In genomic region chr11:20047755-20048154, GRCh38 we compare ENCODE assay signal across 20 cellular contexts.
DNase-seq lines count a peak whose midpoint lies in the region; ATAC-seq and TF ChIP-seq lines count a peak whose summit lies in the region.
"Had no signal": no experiment of that assay in that cellular context is flagged by ENCODE, and none has a peak within 500 bp of the region (broad histone marks: within the 10 kb centered on the region; RNA-seq: fewer than 3 reads in every experiment).

No MANE protein-coding gene starts in this region.

- peaks cover 0 to 57% (median 0%) of the 10 kb centered on the region in 9 donors for H3K36me3 ChIP-seq in heart right ventricle
- H3K36me3 ChIP-seq in uterus, result no peaks in the 10 kb centered on the region
- H3K36me3 ChIP-seq: BLaER1 treated with 17β-estradiol and CSF1 and Interleukin-3, amounts not matched to agents 10 nM and 100 nM had no signal

- H3K27me3 ChIP-seq in heart right ventricle, result no peaks in the 10 kb centered on the region
- no peaks in the 10 kb centered on the region for H3K27me3 ChIP-seq in uterus
- H3K27me3 ChIP-seq: BLaER1 treated with 17β-estradiol and CSF1 and Interleukin-3, amounts not matched to agents 10 nM and 100 nM had no signal

- DNase-seq in heart right ventricle, result no peak
- DNase-seq in left cardiac atrium, result no peak
- no peak for DNase-seq in epithelial cell of prostate (ENCODE audit: low read depth, low spot score)
- DNase-seq in osteocyte (ENCODE audit: extremely low spot score, unreplicated experiment), result no peak
- no peak for DNase-seq in uterus
- DNase-seq in activated T-cell treated with anti-CD3 and anti-CD28 coated beads, Interleukin-2, amount 50 U/mL, for 48 hours, result no peak
- DNase-seq: DMS 273 treated with DMSO at 0.1 percent for 48 hours, GDM1, NCI-H1092, NCI-H2081 treated with DMSO at 0.1 percent for 48 hours, NCI-H510A treated with DMSO at 0.1 percent for 48 hours, NCI-H82, PC-9 had no signal

- H3K4me3 Mint-ChIP-seq in osteocyte (ENCODE audit: unreplicated experiment), result no peak overlapping the region

- H3K4me1 Mint-ChIP-seq in osteocyte (ENCODE audit: unreplicated experiment), result peaks cover 62% of the 10 kb centered on the region

- peaks cover 38% of the 10 kb centered on the region for H3K36me3 Mint-ChIP-seq in osteocyte (ENCODE audit: unreplicated experiment)

- H3K4me1 ChIP-seq in heart right ventricle, result peaks cover 4 to 71% (median 42%) of the 10 kb centered on the region in 9 donors
- peaks cover 10 to 11% of the 10 kb centered on the region in 2 donors for H3K4me1 ChIP-seq in uterus

- H3K27ac ChIP-seq in heart right ventricle (peak overlapping the region in 9 of 10 donors; percentile 67 to 97 (median 88)), epithelial cell of prostate (peak overlapping the region; percentile 57), uterus (peak overlapping the region; percentile 59 to 78)
- H3K27ac ChIP-seq: KMS-11, PC-9 had no signal

- TF ChIP-seq CTCF in heart right ventricle (IDR thresholded peaks at IDR 0.05) (no peak), osteocyte (IDR thresholded peaks at IDR 0.05) (no peak), uterus (IDR thresholded peaks at IDR 0.05) (no peak)

- no peak for TF ChIP-seq POLR2A in uterus (IDR thresholded peaks at IDR 0.05)

- H3K9me3 Mint-ChIP-seq in osteocyte (ENCODE audit: unreplicated experiment), result no peaks in the 10 kb centered on the region

- intact Hi-C loops in heart right ventricle (cut with DNase I), result loop anchor here in 3 of 10 donors (5.0 to 10.0 kb wide), 2 partner anchors 40 to 73 kb away; no protein-coding TSS in a partner anchor
- intact Hi-C loops in left cardiac atrium (cut with DNase I), result loop anchor here in 1 of 2 donors (10.0 kb wide), 1 partner anchor 93 kb away; no protein-coding TSS in a partner anchor
- intact Hi-C loops in uterus (cut with DNase I; ENCODE audit: low total_unique reads), result loop anchor here (10.0 kb wide), 1 partner anchor 47 kb away; no protein-coding TSS in a partner anchor

- 45 to 60% methylated on average over 2 of the region's 2 CpGs for WGBS in heart right ventricle, 2 donors

- H3K27me3 Mint-ChIP-seq in osteocyte (ENCODE audit: unreplicated experiment), result no peaks in the 10 kb centered on the region

- no peaks in the 10 kb centered on the region for H3K9me3 ChIP-seq in heart right ventricle
- no peaks in the 10 kb centered on the region for H3K9me3 ChIP-seq in uterus
- H3K9me3 ChIP-seq: A549; BLaER1 treated with 17β-estradiol and CSF1 and Interleukin-3, amounts not matched to agents 10 nM and 100 nM had no signal

- H3K4me3 ChIP-seq in heart right ventricle (peak overlapping the region; percentile 16 to 59 (median 46)), uterus (no peak overlapping the region)
- H3K4me3 ChIP-seq: A549; BLaER1 treated with 17β-estradiol and CSF1 and Interleukin-3, amounts not matched to agents 10 nM and 100 nM; GM12878; PC-9 had no signal

- H3K27ac Mint-ChIP-seq in osteocyte (ENCODE audit: unreplicated experiment), result peak overlapping the region; percentile 19

- ATAC-seq in heart right ventricle (no peak), left cardiac atrium (no peak), HG03378 (IDR thresholded peaks at IDR 0.05; ENCODE audit: unreplicated experiment) (no peak), GM21526 (IDR thresholded peaks at IDR 0.05; ENCODE audit: low FRiP score, unreplicated experiment) (no peak)
- ATAC-seq: A549, GM12878, HepG2 had no signal

Comparison
In these comparisons a context has a peak if more than half of its experiments do, and no peak if none do; other contexts are left out.
1. H3K4me3 ChIP-seq: peak in heart right ventricle (10 of 10); none in uterus (0 of 2).
2. Peak in every context shown above with its lines, with median percentiles within 50 percentile points of each other: H3K27ac ChIP-seq.